Comparison of ENCODE assay signal across 16 cellular contexts in genomic region chr22:44403166-44403565, GRCh38.
DNase-seq lines count a peak whose midpoint lies in the region; ATAC-seq and TF ChIP-seq lines count a peak whose summit lies in the region.
"Had no signal": no experiment of that assay in that cellular context is flagged by ENCODE, and none has a peak within 500 bp of the region (broad histone marks: within the 10 kb centered on the region; RNA-seq: fewer than 3 reads in every experiment).

No MANE protein-coding gene starts in this region.

- no peak overlapping the region for H3K27ac Mint-ChIP-seq in activated naive CD4-positive, alpha-beta T cell treated with anti-CD3 and anti-CD28 coated beads, Interleukin-2, amount 10 ng/mL, durations not matched to agents 7 days and 5 days
- H3K27ac Mint-ChIP-seq in T-helper 17 cell, result peak overlapping the region; percentile 54

- no peak overlapping the region for H3K4me3 ChIP-seq in left lung
- H3K4me3 ChIP-seq in tibial artery, result no peak overlapping the region
- no peak overlapping the region for H3K4me3 ChIP-seq in colonic mucosa
- H3K4me3 ChIP-seq: HAP-1 had no signal

- no peaks in the 10 kb centered on the region for H3K36me3 Mint-ChIP-seq in activated naive CD4-positive, alpha-beta T cell treated with anti-CD3 and anti-CD28 coated beads, Interleukin-2, amount 10 ng/mL, durations not matched to agents 7 days and 5 days
- no peaks in the 10 kb centered on the region for H3K36me3 Mint-ChIP-seq in T-helper 17 cell (ENCODE audit: low read depth)

- H3K9ac ChIP-seq in colonic mucosa (ENCODE audit: low read depth in 2 of 2, low read length in 2 of 2), result no peak overlapping the region

- CTCF ChIA-PET in activated naive CD4-positive, alpha-beta T cell treated with anti-CD3 and anti-CD28 coated beads, Interleukin-2, amount 10 ng/mL, durations not matched to agents 7 days and 5 days (lab: Charles Lee), result no interaction called here

- H3K27ac ChIP-seq in left lung (no peak overlapping the region), tibial artery (no peak overlapping the region), colonic mucosa (no peak overlapping the region)
- H3K27ac ChIP-seq: C4-2B had no signal

- H3K9me3 ChIP-seq in T-helper 17 cell (ENCODE audit: control insufficient read depth, low read length, poor library complexity, severe bottlenecking), result no peaks in the 10 kb centered on the region
- H3K9me3 ChIP-seq in left lung, result no peaks in the 10 kb centered on the region
- H3K9me3 ChIP-seq in tibial artery, result no peaks in the 10 kb centered on the region
- no peaks in the 10 kb centered on the region for H3K9me3 ChIP-seq in colonic mucosa
- H3K9me3 ChIP-seq: HAP-1 had no signal

- DNase-seq in activated naive CD4-positive, alpha-beta T cell treated with anti-CD3 and anti-CD28 coated beads, Interleukin-2, amount 50 U/mL, for 16 hours, result peak; percentile 5
- no peak for DNase-seq in activated naive CD4-positive, alpha-beta T cell treated with anti-CD3 and anti-CD28 coated beads, Interleukin-2, amount 10 ng/mL, durations not matched to agents 7 days and 5 days
- DNase-seq in T-helper 17 cell, result peak in 1 of 3 donors; percentile 4
- DNase-seq in left lung, result peak; percentile 14 to 34
- DNase-seq in tibial artery, result peak; percentile 4 to 23
- DNase-seq in colonic mucosa, result no peak
- DNase-seq in mucosa of gallbladder (ENCODE audit: low spot score), result no peak
- no peak for DNase-seq in AG08395 (ENCODE audit: low spot score)
- DNase-seq: MM.1S, NCI-H1105, NCI-H1694 treated with DMSO at 0.1 percent for 48 hours, NCI-H2171, NCI-H446 treated with DMSO at 0.1 percent for 48 hours, NCI-H774 had no signal

- H3K36me3 ChIP-seq in left lung, result no peaks in the 10 kb centered on the region
- H3K36me3 ChIP-seq in tibial artery, result no peaks in the 10 kb centered on the region
- H3K36me3 ChIP-seq in colonic mucosa, result no peaks in the 10 kb centered on the region
- H3K36me3 ChIP-seq: HAP-1 had no signal

- no peaks in the 10 kb centered on the region for H3K9me3 Mint-ChIP-seq in activated naive CD4-positive, alpha-beta T cell treated with anti-CD3 and anti-CD28 coated beads, Interleukin-2, amount 10 ng/mL, durations not matched to agents 7 days and 5 days

- H3K4me1 Mint-ChIP-seq in activated naive CD4-positive, alpha-beta T cell treated with anti-CD3 and anti-CD28 coated beads, Interleukin-2, amount 10 ng/mL, durations not matched to agents 7 days and 5 days, result no peaks in the 10 kb centered on the region
- H3K4me1 Mint-ChIP-seq in T-helper 17 cell, result peaks cover 5% of the 10 kb centered on the region

- H3K27me3 Mint-ChIP-seq in activated naive CD4-positive, alpha-beta T cell treated with anti-CD3 and anti-CD28 coated beads, Interleukin-2, amount 10 ng/mL, durations not matched to agents 7 days and 5 days, result peaks cover 7% of the 10 kb centered on the region
- peaks cover 8% of the 10 kb centered on the region for H3K27me3 Mint-ChIP-seq in T-helper 17 cell

- TF ChIP-seq CTCF in left lung (IDR thresholded peaks at IDR 0.05), result no peak
- no peak for TF ChIP-seq CTCF in tibial artery (IDR thresholded peaks at IDR 0.05)
- TF ChIP-seq CTCF in colonic mucosa (IDR thresholded peaks at IDR 0.05), result no peak

- intact Hi-C loops in left lung (cut with DNase I), result no loop called here
- intact Hi-C loops in tibial artery (cut with DNase I; ENCODE audit: low total_unique reads), result no loop called here
- intact Hi-C loops in colonic mucosa (cut with DNase I), result no loop called here

- no peak for ATAC-seq in T-helper 17 cell
- ATAC-seq in left lung, result no peak

- no peak overlapping the region for H3K4me3 Mint-ChIP-seq in activated naive CD4-positive, alpha-beta T cell treated with anti-CD3 and anti-CD28 coated beads, Interleukin-2, amount 10 ng/mL, durations not matched to agents 7 days and 5 days
- H3K4me3 Mint-ChIP-seq in T-helper 17 cell, result no peak overlapping the region

- H3K27me3 ChIP-seq in left lung, result peaks cover 0 to 8% of the 10 kb centered on the region in 2 donors
- peaks cover 0 to 7% of the 10 kb centered on the region in 2 donors for H3K27me3 ChIP-seq in tibial artery
- H3K27me3 ChIP-seq in colonic mucosa, result no peaks in the 10 kb centered on the region

- H3K4me1 ChIP-seq in left lung (no peaks in the 10 kb centered on the region), tibial artery (no peaks in the 10 kb centered on the region), colonic mucosa (no peaks in the 10 kb centered on the region)
- H3K4me1 ChIP-seq: HAP-1 had no signal

Comparison
In these comparisons a context has a peak if more than half of its experiments do, and no peak if none do; other contexts are left out.
1. DNase-seq: peak in activated naive CD4-positive, alpha-beta T cell treated with anti-CD3 and anti-CD28 coated beads, Interleukin-2, amount 50 U/mL, for 16 hours (single experiment), left lung (2 of 2) and tibial artery (2 of 2); none in activated naive CD4-positive, alpha-beta T cell treated with anti-CD3 and anti-CD28 coated beads, Interleukin-2, amount 10 ng/mL, durations not matched to agents 7 days and 5 days (single experiment), colonic mucosa (single experiment), mucosa of gallbladder (single experiment) and AG08395 (single experiment).